1 cellular context compared by ENCODE assay signal in genomic region chrX:11908371-11908770, GRCh38.
TF ChIP-seq lines count a peak whose summit lies in the region.

No MANE protein-coding gene starts in this region.

TF ChIP-seq in HCT116, 20 proteins besides CTCF, POLR2A, EP300 and RAD21 (continued from another document):
- TF ChIP-seq, protein P1, sequence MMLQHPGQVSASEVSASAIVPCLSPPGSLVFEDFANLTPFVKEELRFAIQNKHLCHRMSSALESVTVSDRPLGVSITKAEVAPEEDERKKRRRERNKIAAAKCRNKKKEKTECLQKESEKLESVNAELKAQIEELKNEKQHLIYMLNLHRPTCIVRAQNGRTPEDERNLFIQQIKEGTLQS (IDR thresholded peaks at IDR 0.05): no peak
- no peak for TF ChIP-seq ZNF274 (IDR thresholded peaks at IDR 0.05; ENCODE audit: low read depth, low read length)
- TF ChIP-seq FOSL1 (IDR thresholded peaks at IDR 0.05; ENCODE audit: low read depth): no peak
- no peak for TF ChIP-seq EZH2 (IDR thresholded peaks at IDR 0.05)
